8 cellular contexts compared by ENCODE assay signal in genomic region chr1:226736001-226736907, GRCh38. TPM values are rescaled to one million over a fixed set of nuclear protein-coding genes. Genes with fewer than 3 reads are reported as not detected.
DNase-seq lines count a peak whose midpoint lies in the region; ATAC-seq and TF ChIP-seq lines count a peak whose summit lies in the region.

No MANE protein-coding gene starts in this region.

- H3K27ac ChIP-seq in mesendoderm (ENCODE audit: low read depth, low read length) (no peak overlapping the region), tibial nerve (peak overlapping the region; percentile 92 to 97 (median 94)), osteoblast (ENCODE audit: low read depth, low read length) (no peak overlapping the region)

- H3K23ac ChIP-seq in mesendoderm (ENCODE audit: low read length): peak overlapping the region; percentile 59

- H3K79me2 ChIP-seq in mesendoderm (ENCODE audit: control insufficient read depth, insufficient read depth, low read length) (peaks cover 8% of the 10 kb centered on the region), osteoblast (ENCODE audit: insufficient read depth, low read length) (no peaks in the 10 kb centered on the region)

- no peak overlapping the region for H2AK5ac ChIP-seq in mesendoderm (ENCODE audit: low read length)

- no peaks in the 10 kb centered on the region for H4K20me1 ChIP-seq in osteoblast (ENCODE audit: insufficient read depth, low read length)

- H3K27me3 ChIP-seq in mesendoderm (ENCODE audit: insufficient read depth, low read length, poor library complexity): no peaks in the 10 kb centered on the region
- no peaks in the 10 kb centered on the region for H3K27me3 ChIP-seq in tibial nerve
- H3K27me3 ChIP-seq in osteoblast (ENCODE audit: insufficient read depth, low read length): peaks cover 4% of the 10 kb centered on the region

- no peak for ATAC-seq in GM19463 (IDR thresholded peaks at IDR 0.05; ENCODE audit: unreplicated experiment)

- no peak overlapping the region for H2AFZ ChIP-seq in osteoblast (ENCODE audit: low read length)

- H3K4me2 ChIP-seq in mesendoderm (ENCODE audit: low read length) (peak overlapping the region; percentile 93), osteoblast (ENCODE audit: insufficient read depth, low read length) (no peak overlapping the region)

- H3K79me1 ChIP-seq in mesendoderm (ENCODE audit: low read length): peaks cover 8% of the 10 kb centered on the region

- TF ChIP-seq CTCF in tibial nerve (IDR thresholded peaks at IDR 0.05): no peak
- no peak for TF ChIP-seq CTCF in osteoblast (IDR thresholded peaks at IDR 0.05; ENCODE audit: extremely low read depth, low read depth, low read length)

- H3K9me3 ChIP-seq in tibial nerve: no peaks in the 10 kb centered on the region
- no peaks in the 10 kb centered on the region for H3K9me3 ChIP-seq in osteoblast (ENCODE audit: low read depth, low read length)

- H3K4me3 ChIP-seq in mesendoderm (ENCODE audit: low read length) (no peak overlapping the region), tibial nerve (peak overlapping the region; percentile 1 to 97 (median 82)), osteoblast (ENCODE audit: insufficient read depth, low read length) (no peak overlapping the region)

- H3K36me3 ChIP-seq in mesendoderm (ENCODE audit: control insufficient read depth, insufficient read depth, low read length) (no peaks in the 10 kb centered on the region), tibial nerve (peaks cover 0 to 19% (median 0%) of the 10 kb centered on the region in 3 donors), osteoblast (ENCODE audit: insufficient read depth, low read length) (no peaks in the 10 kb centered on the region)

- peak overlapping the region; percentile 44 for H3K18ac ChIP-seq in mesendoderm (ENCODE audit: low read length)

- WGBS in mesendoderm (ENCODE audit: extremely low coverage, insufficient coverage, low lambda C conversion rate): no CpG with 5 or more reads among the region's 39 CpGs
- WGBS in tibial nerve, 2 donors: 45 to 49% methylated on average over 21 to 36 of the region's 39 CpGs

- H2BK120ac ChIP-seq in mesendoderm (ENCODE audit: low read depth, low read length): no peak overlapping the region

- no peak overlapping the region for H3K4ac ChIP-seq in mesendoderm (ENCODE audit: low read depth, low read length)

- no peak overlapping the region for H2BK15ac ChIP-seq in mesendoderm (replicated peaks; ENCODE audit: low read depth)

- peak overlapping the region; percentile 64 for H3K9ac ChIP-seq in mesendoderm (ENCODE audit: low read length)

- H4K8ac ChIP-seq in mesendoderm (ENCODE audit: low read depth, low read length): no peak overlapping the region

- H3K4me1 ChIP-seq in mesendoderm (ENCODE audit: control insufficient read depth, low read depth, low read length) (peaks cover 2% of the 10 kb centered on the region), tibial nerve (peaks cover 0 to 69% (median 49%) of the 10 kb centered on the region in 4 donors), osteoblast (ENCODE audit: insufficient read depth, low read length) (peaks cover 3% of the 10 kb centered on the region)

- H2BK5ac ChIP-seq in mesendoderm (ENCODE audit: low read length): no peak overlapping the region

- no peak overlapping the region for H4K5ac ChIP-seq in mesendoderm (ENCODE audit: low read length)

- DNase-seq in activated T-cell treated with anti-CD3 and anti-CD28 coated beads, Interleukin-2, amount 50 U/mL, for 1 hour: peak; percentile 58
- DNase-seq in activated T-cell treated with anti-CD3 and anti-CD28 coated beads for 4 hours (no peak), cerebellar cortex (ENCODE audit: low spot score) (peak; percentile 36), mesendoderm (peak; percentile 34), tibial nerve (ENCODE audit: low spot score in 2 of 2) (no peak), osteoblast (ENCODE audit: insufficient read length, low spot score, missing footprints) (no peak), dedifferentiated amniotic fluid mesenchymal stem cell (ENCODE audit: extremely low spot score) (no peak)

- TF ChIP-seq EP300 in tibial nerve (IDR thresholded peaks at IDR 0.05): no peak

- peak in 1 of 2 donors; percentile 17 for TF ChIP-seq POLR2A in tibial nerve (IDR thresholded peaks at IDR 0.05)

- peak overlapping the region; percentile 83 for H3K56ac ChIP-seq in mesendoderm (ENCODE audit: low read length)

RNA-seq across cellular contexts. Expression of gene ITPKB, which starts 2.8 kb away (rescaled TPM):
- 4.7 TPM for polyA plus RNA-seq in mesendoderm (2013, experiment 1 of 2)
- 4.9 TPM for polyA plus RNA-seq in mesendoderm (2013, experiment 2 of 2)
- total RNA-seq in tibial nerve (10 to 100 TPM; 49.2 to 82.0 (median 52.7) TPM), osteoblast (6.2 and 7.1 TPM in 2 replicates)

Comparison
In these comparisons a context has a peak if more than half of its experiments do, and no peak if none do; other contexts are left out.
1. DNase-seq: peak in activated T-cell treated with anti-CD3 and anti-CD28 coated beads, Interleukin-2, amount 50 U/mL, for 1 hour (single experiment), cerebellar cortex (single experiment) and mesendoderm (single experiment); none in activated T-cell treated with anti-CD3 and anti-CD28 coated beads for 4 hours (single experiment), tibial nerve (0 of 2), osteoblast (single experiment) and dedifferentiated amniotic fluid mesenchymal stem cell (single experiment).
2. H3K27ac ChIP-seq: peak in tibial nerve (4 of 4); none in mesendoderm (single experiment) and osteoblast (single experiment).
3. H3K4me3 ChIP-seq: peak in tibial nerve (4 of 4); none in mesendoderm (single experiment) and osteoblast (single experiment).